ENCODE assay signal across 1 cellular context in genomic region chr20:3084283-3084985, GRCh38.
TF ChIP-seq lines count a peak whose summit lies in the region.

TSS of gene AVP (minus strand) at chr20:3084724. CDS start at chr20:3084674, 50 bp downstream.

TF ChIP-seq in HEK293, 187 proteins besides CTCF, POLR2A, EP300 and RAD21 (continued from another document):
- TF ChIP-seq INSM2 (tag by site-specific recombination; IDR thresholded peaks at IDR 0.05) = no peak
